8 cellular contexts compared by ENCODE assay signal in the genomic region with DNA sequence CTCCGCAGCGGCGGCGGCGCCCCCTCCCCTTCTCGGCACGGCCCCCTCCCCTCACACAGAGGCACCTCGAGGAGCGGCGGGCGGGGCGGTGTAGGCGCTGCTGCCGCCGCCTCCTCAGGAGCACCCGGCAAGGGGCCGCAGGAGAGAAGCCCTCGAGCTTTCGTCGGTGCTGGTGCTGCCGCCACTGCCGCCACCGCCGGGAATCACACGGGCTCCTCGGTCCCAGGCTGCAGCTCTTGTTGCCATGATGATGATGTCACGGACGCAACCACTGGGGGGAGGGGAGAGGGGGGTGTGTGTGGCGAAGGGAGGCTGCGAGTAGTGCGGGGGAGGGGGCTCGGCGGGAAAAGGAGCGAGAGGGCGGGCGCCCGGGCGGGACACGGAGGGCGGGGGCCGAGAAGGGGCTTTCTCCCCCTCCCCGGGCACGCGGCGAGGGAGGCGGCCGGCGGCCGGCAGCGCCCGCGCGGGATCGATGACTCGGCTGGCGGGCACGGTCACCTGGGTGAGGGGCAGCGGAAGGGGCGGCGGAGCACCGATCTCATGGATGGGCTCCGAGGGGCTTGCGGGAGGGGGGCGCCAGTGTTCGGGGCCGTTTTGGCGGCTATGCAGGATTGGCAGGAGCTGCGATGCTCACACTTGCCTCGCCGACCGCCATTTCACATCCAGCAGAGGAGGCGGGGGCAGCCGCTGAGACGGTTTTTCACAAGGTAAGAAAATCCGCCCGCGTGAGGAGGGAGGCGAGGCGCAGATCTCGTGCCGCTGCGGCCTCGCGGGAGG. TPM values are rescaled to one million over a fixed set of nuclear protein-coding genes. Genes with fewer than 3 reads are reported as not detected.
A peak's percentile ranks its signal among the peaks of the same experiment; 100 is the strongest.
DNase-seq lines count a peak whose midpoint lies in the region; ATAC-seq and TF ChIP-seq lines count a peak whose summit lies in the region.

A gene with protein sequence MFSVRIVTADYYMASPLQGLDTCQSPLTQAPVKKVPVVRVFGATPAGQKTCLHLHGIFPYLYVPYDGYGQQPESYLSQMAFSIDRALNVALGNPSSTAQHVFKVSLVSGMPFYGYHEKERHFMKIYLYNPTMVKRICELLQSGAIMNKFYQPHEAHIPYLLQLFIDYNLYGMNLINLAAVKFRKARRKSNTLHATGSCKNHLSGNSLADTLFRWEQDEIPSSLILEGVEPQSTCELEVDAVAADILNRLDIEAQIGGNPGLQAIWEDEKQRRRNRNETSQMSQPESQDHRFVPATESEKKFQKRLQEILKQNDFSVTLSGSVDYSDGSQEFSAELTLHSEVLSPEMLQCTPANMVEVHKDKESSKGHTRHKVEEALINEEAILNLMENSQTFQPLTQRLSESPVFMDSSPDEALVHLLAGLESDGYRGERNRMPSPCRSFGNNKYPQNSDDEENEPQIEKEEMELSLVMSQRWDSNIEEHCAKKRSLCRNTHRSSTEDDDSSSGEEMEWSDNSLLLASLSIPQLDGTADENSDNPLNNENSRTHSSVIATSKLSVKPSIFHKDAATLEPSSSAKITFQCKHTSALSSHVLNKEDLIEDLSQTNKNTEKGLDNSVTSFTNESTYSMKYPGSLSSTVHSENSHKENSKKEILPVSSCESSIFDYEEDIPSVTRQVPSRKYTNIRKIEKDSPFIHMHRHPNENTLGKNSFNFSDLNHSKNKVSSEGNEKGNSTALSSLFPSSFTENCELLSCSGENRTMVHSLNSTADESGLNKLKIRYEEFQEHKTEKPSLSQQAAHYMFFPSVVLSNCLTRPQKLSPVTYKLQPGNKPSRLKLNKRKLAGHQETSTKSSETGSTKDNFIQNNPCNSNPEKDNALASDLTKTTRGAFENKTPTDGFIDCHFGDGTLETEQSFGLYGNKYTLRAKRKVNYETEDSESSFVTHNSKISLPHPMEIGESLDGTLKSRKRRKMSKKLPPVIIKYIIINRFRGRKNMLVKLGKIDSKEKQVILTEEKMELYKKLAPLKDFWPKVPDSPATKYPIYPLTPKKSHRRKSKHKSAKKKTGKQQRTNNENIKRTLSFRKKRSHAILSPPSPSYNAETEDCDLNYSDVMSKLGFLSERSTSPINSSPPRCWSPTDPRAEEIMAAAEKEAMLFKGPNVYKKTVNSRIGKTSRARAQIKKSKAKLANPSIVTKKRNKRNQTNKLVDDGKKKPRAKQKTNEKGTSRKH (N-terminal part only) (minus strand): TSS at position 260 of the 777 bp plus-strand sequence. CDS start 330 bp downstream, outside the sequence.

- DNase-seq in AG04449 (ENCODE audit: low read depth, low spot score) (no peak), NCI-H446 (lab: John Stamatoyannopoulos, UW) (peak; percentile 91 to 94), cerebellum (ENCODE audit: low spot score) (peak; percentile 87), kidney glomerular epithelial cell (lab: John Stamatoyannopoulos, UW) (peak; percentile 63)
- peak; percentile 78 for DNase-seq in activated CD4-positive, alpha-beta T cell treated with anti-CD3 and anti-CD28 coated beads for 1 hour
- DNase-seq in stimulated activated CD4-positive, alpha-beta T cell treated with anti-CD3 and anti-CD28 coated beads, Interleukin-1b, Interleukin-23, amount 100 ng/mL, for 1 hour (ENCODE audit: low read depth in 2 of 2), result peak; percentile 70 to 83

- peak; percentile 25 for ATAC-seq in GM18870 (IDR thresholded peaks at IDR 0.05; ENCODE audit: unreplicated experiment)
- peak; percentile 21 for ATAC-seq in HG03108 (IDR thresholded peaks at IDR 0.05; ENCODE audit: unreplicated experiment)

- peak within 1 kb of the TSS; percentile 81 for H3K4me3 ChIP-seq in AG04449 (ENCODE audit: low read depth, low read length)

- POLR2A ChIA-PET in AG04449 (lab: Yijun Ruan, JAX), result interaction anchor here (0.6 to 1.5 kb wide), 5 partner anchors 108 to 164 kb away, joined by 3 to 8 read pairs (median 5); a partner anchor contains a TSS

- CTCF ChIA-PET in AG04449 (lab: Yijun Ruan, JAX), result interaction anchor here (0.6 kb wide), 1 partner anchor 87 kb away, joined by 5 read pairs; no protein-coding TSS in a partner anchor

- no peak for TF ChIP-seq CTCF in AG04449 (IDR thresholded peaks at IDR 0.05; ENCODE audit: insufficient read depth, low read length, missing control alignments)

RNA-seq across cellular contexts. Expression of the gene that starts here (rescaled TPM):
- 95.2 TPM for total RNA-seq in cerebellum
